In the genomic region with DNA sequence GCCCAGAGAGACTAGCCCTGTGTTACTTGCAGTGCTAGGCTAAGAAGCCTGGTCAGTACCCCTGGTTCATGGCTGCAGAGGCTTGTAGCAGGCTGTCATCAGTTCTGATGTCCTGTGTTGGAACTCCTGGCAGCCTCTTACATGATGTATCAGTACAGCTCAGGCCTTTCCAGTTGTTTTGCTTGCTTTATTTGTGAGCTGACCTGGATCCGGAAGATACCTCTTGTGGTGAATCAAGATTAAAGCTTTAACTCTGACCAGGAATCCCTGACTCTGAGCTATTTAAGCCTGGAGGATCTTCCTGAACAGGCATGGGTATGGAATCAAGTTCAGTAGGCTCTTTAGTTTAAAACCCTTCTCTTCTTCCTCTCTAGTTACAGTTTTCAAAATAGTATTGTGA, we compare ENCODE assay signal across 28 cellular contexts.
"Had no signal": no experiment of that assay in that cellular context is flagged by ENCODE, and none has a peak within 500 bp of the region (broad histone marks: within the 10 kb centered on the region; RNA-seq: fewer than 3 reads in every experiment).

No MANE protein-coding gene starts in this region.

- H3K9me3 ChIP-seq: mucosa of descending colon, pancreas, psoas muscle, right lobe of liver, stomach, testis, tibial artery, upper lobe of right lung had no signal

- H3K36me3 ChIP-seq: pancreas, right lobe of liver, stomach, tibial artery, upper lobe of right lung had no signal

- H3K4me3 Mint-ChIP-seq: memory B cell; naive thymus-derived CD4-positive, alpha-beta T cell; natural killer cell treated with Interleukin-12 subunit alpha and Interleukin-12 subunit beta and Interleukin-15 and Interleukin-18, amount 100 ng/mL, for 72 hours; stimulated activated naive B cell treated with anti-CD40 and anti-IgM and Interleukin-4, amounts not matched to agents 10 μg/mL and 1 μg/mL and 100 μg/mL, for 72 hours had no signal

- DNase-seq: hippocampal formation; kidney glomerular epithelial cell; left cardiac atrium; midbrain; mucosa of descending colon; naive thymus-derived CD4-positive, alpha-beta T cell; nucleus accumbens; pancreas; posterior cingulate gyrus; psoas muscle; right lobe of liver; stimulated activated CD4-positive, alpha-beta T cell treated with anti-CD3 and anti-CD28 coated beads, Interleukin-12 subunit alpha, Interleukin-12 subunit beta, amount 100 ng/mL, for 4 hours; stimulated activated CD4-positive, alpha-beta T cell treated with anti-CD3 and anti-CD28 coated beads, Interleukin-15, amount 100 ng/mL, for 24 hours; stimulated activated CD4-positive, alpha-beta T cell treated with anti-CD3 and anti-CD28 coated beads, Interleukin-2, amount 100 ng/mL, for 24 hours; stimulated activated CD4-positive, alpha-beta T cell treated with anti-CD3 and anti-CD28 coated beads, Interleukin-4, amount 100 ng/mL, for 1 hour; stimulated activated naive B cell treated with anti-CD40 and anti-IgM and Interleukin-4, amounts not matched to agents 10 μg/mL and 1 μg/mL and 100 μg/mL, for 72 hours; stimulated activated naive CD8-positive, alpha-beta T cell treated with anti-CD3 and anti-CD28 coated beads, Interleukin-15, Interleukin-2, amounts not matched to agents 100 U/mL and 50 U/mL, for 24 hours; stomach; testis; tibial artery; trophoblast cell; upper lobe of right lung had no signal

- H3K27me3 Mint-ChIP-seq: memory B cell; naive thymus-derived CD4-positive, alpha-beta T cell; natural killer cell treated with Interleukin-12 subunit alpha and Interleukin-12 subunit beta and Interleukin-15 and Interleukin-18, amount 100 ng/mL, for 72 hours; stimulated activated naive B cell treated with anti-CD40 and anti-IgM and Interleukin-4, amounts not matched to agents 10 μg/mL and 1 μg/mL and 100 μg/mL, for 72 hours had no signal

- H3K27ac ChIP-seq: pancreas, psoas muscle, right lobe of liver, testis, tibial artery, upper lobe of right lung had no signal

- H3K27ac Mint-ChIP-seq: memory B cell; naive thymus-derived CD4-positive, alpha-beta T cell; stimulated activated naive B cell treated with anti-CD40 and anti-IgM and Interleukin-4, amounts not matched to agents 10 μg/mL and 1 μg/mL and 100 μg/mL, for 72 hours had no signal

- H3K4me3 ChIP-seq: lung, mucosa of descending colon, pancreas, psoas muscle, right lobe of liver, stomach, testis, tibial artery, upper lobe of right lung had no signal

- FAIRE-seq: keratinocyte, pancreas, urothelium cell line had no signal

- H3K27me3 ChIP-seq: pancreas, right lobe of liver, stomach, testis, tibial artery, upper lobe of right lung had no signal

- H3K9me3 Mint-ChIP-seq: natural killer cell treated with Interleukin-12 subunit alpha and Interleukin-12 subunit beta and Interleukin-15 and Interleukin-18, amount 100 ng/mL, for 72 hours had no signal

- ATAC-seq: left cardiac atrium; left lobe of liver; mucosa of descending colon; naive thymus-derived CD4-positive, alpha-beta T cell; natural killer cell treated with Interleukin-12 subunit alpha and Interleukin-12 subunit beta and Interleukin-15 and Interleukin-18, amount 100 ng/mL, for 72 hours; pancreas; psoas muscle; right lobe of liver; stimulated activated naive B cell treated with anti-CD40 and anti-IgM and Interleukin-4, amounts not matched to agents 10 μg/mL and 1 μg/mL and 100 μg/mL, for 72 hours; stimulated activated naive CD8-positive, alpha-beta T cell treated with anti-CD3 and anti-CD28 coated beads, Interleukin-15, Interleukin-2, amounts not matched to agents 100 U/mL and 50 U/mL, for 24 hours; upper lobe of right lung had no signal

- H3K4me1 ChIP-seq: right lobe of liver had no signal
